ENCODE assay signal across 23 cellular contexts in the genomic region with DNA sequence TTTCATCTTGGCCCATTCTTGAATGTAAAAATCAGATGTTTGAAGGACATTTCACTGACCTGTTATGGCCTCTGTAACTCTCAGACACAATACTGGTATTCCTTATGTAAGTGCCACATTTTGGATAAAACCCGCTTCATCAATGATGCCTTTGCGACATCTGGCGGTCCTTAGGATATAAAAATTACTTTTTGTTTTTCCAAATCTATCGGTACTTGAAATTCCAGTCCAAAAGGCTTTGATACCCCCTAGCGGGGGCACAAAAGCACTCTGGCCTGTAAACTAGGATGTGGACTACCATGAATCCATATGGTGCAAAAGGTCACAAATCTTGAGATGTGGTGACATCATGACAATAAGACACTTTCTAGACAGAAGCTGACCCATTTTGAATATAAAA.
"Had no signal": no experiment of that assay in that cellular context is flagged by ENCODE, and none has a peak within 500 bp of the region (broad histone marks: within the 10 kb centered on the region; RNA-seq: fewer than 3 reads in every experiment).

No MANE protein-coding gene starts in this region.

- H3K4me1 ChIP-seq: esophagus squamous epithelium, thyroid gland, uterus had no signal

- H3K4me3 Mint-ChIP-seq: activated B cell treated with CpG ODN at 0.5 μM for 24 hours; activated CD4-positive, alpha-beta T cell treated with anti-CD3 and anti-CD28 coated beads, Interleukin-2, amount 10 ng/mL, durations not matched to agents 24 days and 14 days; activated CD8-positive, alpha-beta T cell treated with anti-CD3 and anti-CD28 coated beads, Interleukin-2, amount 10 ng/mL, durations not matched to agents 7 days and 5 days; activated naive CD8-positive, alpha-beta T cell; naive thymus-derived CD4-positive, alpha-beta T cell; stimulated activated memory B cell treated with anti-CD40 and anti-IgM and Interleukin-4, amounts not matched to agents 10 μg/mL and 1 μg/mL and 100 μg/mL, for 72 hours had no signal

- H3K9me3 Mint-ChIP-seq: activated CD4-positive, alpha-beta T cell treated with anti-CD3 and anti-CD28 coated beads, Interleukin-2, amount 10 ng/mL, durations not matched to agents 24 days and 14 days had no signal

- H3K27me3 ChIP-seq: brain microvascular endothelial cell, esophagus squamous epithelium, thyroid gland, uterus had no signal

- H3K36me3 Mint-ChIP-seq: stimulated activated memory B cell treated with anti-CD40 and anti-IgM and Interleukin-4, amounts not matched to agents 10 μg/mL and 1 μg/mL and 100 μg/mL, for 72 hours had no signal

- FAIRE-seq: endothelial cell of umbilical vein, keratinocyte had no signal

- H3K27me3 Mint-ChIP-seq: activated B cell treated with CpG ODN at 0.5 μM for 24 hours; activated CD4-positive, alpha-beta T cell treated with anti-CD3 and anti-CD28 coated beads, Interleukin-2, amount 10 ng/mL, durations not matched to agents 24 days and 14 days; activated naive CD8-positive, alpha-beta T cell; naive thymus-derived CD4-positive, alpha-beta T cell; stimulated activated memory B cell treated with anti-CD40 and anti-IgM and Interleukin-4, amounts not matched to agents 10 μg/mL and 1 μg/mL and 100 μg/mL, for 72 hours had no signal

- H3K27ac ChIP-seq: brain microvascular endothelial cell, esophagus squamous epithelium, thyroid gland, uterus had no signal

- H3K4me1 Mint-ChIP-seq: activated B cell treated with CpG ODN at 0.5 μM for 24 hours; activated CD4-positive, alpha-beta T cell treated with anti-CD3 and anti-CD28 coated beads, Interleukin-2, amount 10 ng/mL, durations not matched to agents 24 days and 14 days; naive thymus-derived CD4-positive, alpha-beta T cell; stimulated activated memory B cell treated with anti-CD40 and anti-IgM and Interleukin-4, amounts not matched to agents 10 μg/mL and 1 μg/mL and 100 μg/mL, for 72 hours had no signal

- H3K9me3 ChIP-seq: thyroid gland, uterus had no signal

- DNase-seq: activated B cell treated with CpG ODN at 0.5 μM for 24 hours; activated CD4-positive, alpha-beta T cell treated with anti-CD3 and anti-CD28 coated beads, Interleukin-2, amount 10 ng/mL, durations not matched to agents 24 days and 14 days; activated CD8-positive, alpha-beta memory T cell treated with anti-CD3 and anti-CD28 coated beads, Interleukin-2, amount 50 U/mL, for 4 hours; activated CD8-positive, alpha-beta T cell treated with anti-CD3 and anti-CD28 coated beads, Interleukin-2, amount 10 ng/mL, durations not matched to agents 7 days and 5 days; activated gamma-delta T cell treated with Interleukin-2 at 50 U/mL for 16 hours; amniotic stem cell; brain microvascular endothelial cell; cortex of kidney; effector CD4-positive, alpha-beta T cell; esophagus squamous epithelium; hippocampal formation; mammary epithelial cell; naive thymus-derived CD4-positive, alpha-beta T cell; posterior cingulate gyrus; retina; stimulated activated CD4-positive, alpha-beta T cell treated with anti-CD3 and anti-CD28 coated beads, Interleukin-2, amount 100 ng/mL, for 48 hours; thyroid gland; uterus had no signal

- ATAC-seq: activated CD8-positive, alpha-beta T cell treated with anti-CD3 and anti-CD28 coated beads, Interleukin-2, amount 10 ng/mL, durations not matched to agents 7 days and 5 days; left lobe of liver; naive thymus-derived CD4-positive, alpha-beta T cell; stimulated activated memory B cell treated with anti-CD40 and anti-IgM and Interleukin-4, amounts not matched to agents 10 μg/mL and 1 μg/mL and 100 μg/mL, for 72 hours had no signal

- H3K27ac Mint-ChIP-seq: activated B cell treated with CpG ODN at 0.5 μM for 24 hours; activated CD4-positive, alpha-beta T cell treated with anti-CD3 and anti-CD28 coated beads, Interleukin-2, amount 10 ng/mL, durations not matched to agents 24 days and 14 days; activated CD8-positive, alpha-beta T cell treated with anti-CD3 and anti-CD28 coated beads, Interleukin-2, amount 10 ng/mL, durations not matched to agents 7 days and 5 days; activated naive CD8-positive, alpha-beta T cell; naive thymus-derived CD4-positive, alpha-beta T cell; stimulated activated memory B cell treated with anti-CD40 and anti-IgM and Interleukin-4, amounts not matched to agents 10 μg/mL and 1 μg/mL and 100 μg/mL, for 72 hours had no signal

- H3K36me3 ChIP-seq: brain microvascular endothelial cell, esophagus squamous epithelium, thyroid gland, uterus had no signal

- H3K4me3 ChIP-seq: esophagus squamous epithelium, thyroid gland, uterus had no signal
